Comparison of ENCODE assay signal across 8 cellular contexts in the genomic region with DNA sequence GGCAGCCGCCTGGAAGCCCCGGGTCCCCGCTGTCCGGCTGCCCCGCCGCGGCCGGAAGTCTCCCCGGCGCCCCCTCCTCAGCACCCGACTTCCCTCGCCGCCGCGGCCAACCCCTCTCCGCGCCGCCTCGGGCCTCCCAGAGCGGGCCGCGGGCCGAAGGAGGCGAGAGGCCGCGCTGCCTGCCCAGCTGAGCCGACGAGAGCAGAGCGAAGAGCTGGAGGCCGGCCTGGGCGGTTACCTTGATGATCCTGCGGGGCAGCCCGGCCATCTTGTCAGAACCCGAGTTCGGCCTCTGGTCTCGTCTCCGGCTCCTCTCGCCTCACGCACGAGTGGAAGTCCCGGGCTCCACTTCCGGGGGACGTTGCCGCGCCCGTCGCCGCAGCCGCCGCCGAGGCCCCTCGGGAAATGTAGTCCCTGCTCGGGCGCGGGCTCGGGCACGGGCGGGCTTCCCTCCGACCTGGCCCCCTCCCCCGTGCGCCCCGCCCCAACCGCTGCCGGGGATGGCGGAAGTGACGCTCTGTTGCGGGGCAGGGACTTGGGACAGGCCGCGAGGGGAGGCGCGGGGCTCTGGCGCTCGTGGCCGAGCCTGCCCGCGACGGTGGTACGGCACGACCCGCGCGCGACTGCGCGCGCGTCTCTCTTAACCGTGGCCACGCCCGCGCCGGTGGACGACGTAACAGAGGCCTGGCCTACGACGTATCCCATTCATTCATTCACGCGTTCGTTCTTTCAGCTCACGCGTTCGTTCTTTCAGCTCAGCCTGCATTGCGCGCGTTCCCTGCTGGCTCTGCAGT. TPM values are rescaled to one million over a fixed set of nuclear protein-coding genes. Genes with fewer than 3 reads are reported as not detected.
DNase-seq lines count a peak whose midpoint lies in the region; ATAC-seq and TF ChIP-seq lines count a peak whose summit lies in the region.

UBE2N (minus strand) TSS at position 331 of the 794 bp plus-strand sequence; CDS start at position 268, 63 bp downstream.

- WGBS in lung, 2 donors: 0% methylated on average over 95 to 105 of the region's 105 CpGs

- ATAC-seq in lung (ENCODE audit: insufficient read depth, low FRiP score): peak; percentile 94

- H3K4me1 ChIP-seq in lung (ENCODE audit: control insufficient read depth in 2 of 2, insufficient read depth in 2 of 2, low read length in 2 of 2): peaks cover 8 to 23% of the 10 kb centered on the region in 2 donors

- DNase-seq in COLO668 (lab: John Stamatoyannopoulos, UW; ENCODE audit: unreplicated experiment): peak; percentile 99
- peak; percentile 96 for DNase-seq in GM20000 (ENCODE audit: low spot score)
- peak; percentile 94 for DNase-seq in HT-29 (ENCODE audit: low spot score)
- DNase-seq in NK-92 treated with Interleukin-12 subunit alpha and Interleukin-12 subunit beta, amount 100 ng/mL, for 24 hours (lab: John Stamatoyannopoulos, UW): peak; percentile 84
- peak; percentile 98 for DNase-seq in activated CD8-positive, alpha-beta memory T cell treated with anti-CD3 and anti-CD28 coated beads for 24 hours
- peak; percentile 97 for DNase-seq in effector CD4-positive, alpha-beta T cell
- peak; percentile 95 for DNase-seq in lung (ENCODE audit: low spot score)
- peak; percentile 90 to 96 (median 96) for DNase-seq in stimulated activated CD4-positive, alpha-beta T cell treated with anti-CD3 and anti-CD28 coated beads, TNF-alpha, amount 100 ng/mL, for 24 hours (ENCODE audit: low read depth in 3 of 3)

- peak within 1 kb of the TSS; percentile 92 for H3K4me3 ChIP-seq in lung

- H3K27ac ChIP-seq in lung (ENCODE audit: low read depth in 1 of 2, low read length in 1 of 2): peak within 1 kb of the TSS; percentile 95 to 98

- H3K9me3 ChIP-seq in lung (ENCODE audit: control insufficient read depth in 2 of 2, insufficient read depth in 1 of 2, low read length in 1 of 2): no peaks in the 10 kb centered on the region

- H3K36me3 ChIP-seq in lung (ENCODE audit: control insufficient read depth in 2 of 2, insufficient read depth in 2 of 2, low read length in 2 of 2): no peaks in the 10 kb centered on the region

- TF ChIP-seq CTCF in GM20000 (IDR thresholded peaks at IDR 0.05; ENCODE audit: extremely low read depth, missing control alignments) (no peak), lung (IDR thresholded peaks at IDR 0.05; ENCODE audit: control extremely low read depth, extremely low read depth) (no peak)

- no peaks in the 10 kb centered on the region for H3K27me3 ChIP-seq in lung (ENCODE audit: control insufficient read depth, insufficient read depth)

RNA-seq across cellular contexts. Expression of gene UBE2N, which starts in this region (rescaled TPM):
- 179 and 240 TPM in 2 replicates for total RNA-seq in HT-29 (2014; rRNA removed; shearing (Covaris generic))
- total RNA-seq in lung: 10 to 100 TPM; 87.4 to 89.4 TPM
- polyA plus RNA-seq in lung: 10 to 100 TPM; 65.1 to 72.2 TPM

Comparison
In these comparisons a context has a peak if more than half of its experiments do, and no peak if none do; other contexts are left out.
1. Peak in every context shown above with its lines: DNase-seq, ATAC-seq, H3K4me3 ChIP-seq and H3K27ac ChIP-seq.